In the genomic region with DNA sequence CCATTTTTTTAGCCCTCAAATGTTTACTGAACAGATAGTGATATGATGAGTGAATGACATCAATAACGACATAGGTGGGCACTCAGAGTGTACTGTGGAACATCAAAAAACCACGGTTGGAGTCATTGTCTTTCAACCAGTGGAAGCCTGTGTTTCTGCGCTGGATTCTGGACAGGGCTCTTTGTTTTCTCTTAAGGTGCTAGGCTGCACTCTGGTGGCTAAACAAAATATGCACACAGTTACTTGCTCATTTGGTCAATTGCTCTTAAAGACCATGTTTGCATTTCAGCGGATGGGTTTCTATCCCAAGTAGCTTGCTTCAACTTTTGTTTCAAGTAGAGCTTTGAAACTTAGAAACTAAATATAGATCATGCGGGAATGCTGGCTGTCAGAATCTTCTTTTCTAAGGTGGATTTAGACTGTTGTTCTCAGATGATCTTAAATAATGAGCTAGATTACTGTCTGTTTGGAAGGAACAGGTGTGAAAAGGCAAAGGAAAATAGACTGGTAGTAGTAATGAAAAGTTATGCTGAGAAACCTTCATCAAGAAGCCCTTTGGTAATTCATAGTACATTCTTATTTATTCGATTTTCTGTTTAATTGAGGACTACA, we compare ENCODE assay signal across 8 cellular contexts.
DNase-seq lines count a peak whose midpoint lies in the region; ATAC-seq, FAIRE-seq and TF ChIP-seq lines count a peak whose summit lies in the region.

No MANE protein-coding gene starts in this region.

- peak; percentile 62 for FAIRE-seq in GM19239 (lab: Jason Lieb, UNC)

- DNase-seq in COR-L47 (lab: John Stamatoyannopoulos, UW) (peak; percentile 69), GM19239 (ENCODE audit: insufficient read length, low spot score) (peak; percentile 28), NCI-H2227 (lab: John Stamatoyannopoulos, UW; ENCODE audit: unreplicated experiment) (peak; percentile 85), memory B cell (ENCODE audit: low spot score in 2 of 2) (peak; percentile 45 to 46), stromal cell of bone marrow (ENCODE audit: low read depth) (peak; percentile 67)
- peak; percentile 15 for DNase-seq in effector CD8-positive, alpha-beta T cell (lab: John Stamatoyannopoulos, UW)

- no peak overlapping the region for H3K27ac Mint-ChIP-seq in memory B cell

- H3K27ac ChIP-seq in VCaP = no peak overlapping the region

- no peaks in the 10 kb centered on the region for H3K9me3 Mint-ChIP-seq in memory B cell

- H3K36me3 Mint-ChIP-seq in memory B cell = peaks cover 3% of the 10 kb centered on the region

- peak; percentile 84 for TF ChIP-seq CTCF in VCaP (conservative IDR thresholded peaks at IDR 0.05)

- ATAC-seq in HG03196 (IDR thresholded peaks at IDR 0.05; ENCODE audit: unreplicated experiment) (peak; percentile 64), memory B cell (ENCODE audit: low read depth) (peak; percentile 76)

- peaks cover 3% of the 10 kb centered on the region for H3K4me1 Mint-ChIP-seq in memory B cell

- H3K27me3 Mint-ChIP-seq in memory B cell = no peaks in the 10 kb centered on the region

- H3K4me3 Mint-ChIP-seq in memory B cell = no peak overlapping the region

Comparison
In these comparisons a context has a peak if more than half of its experiments do, and no peak if none do; other contexts are left out.
1. DNase-seq: peak in every context shown above with its lines; median percentile 85 in NCI-H2227; 69 in COR-L47; 67 in stromal cell of bone marrow; 46 in memory B cell; 28 in GM19239; 15 in effector CD8-positive, alpha-beta T cell.